Comparison of ENCODE assay signal across 8 cellular contexts in genomic region chr11:3866206-3866605, GRCh38. TPM values are rescaled to one million over a fixed set of nuclear protein-coding genes. Genes with fewer than 3 reads are reported as not detected.
DNase-seq lines count a peak whose midpoint lies in the region; ATAC-seq, FAIRE-seq and TF ChIP-seq lines count a peak whose summit lies in the region.

No MANE protein-coding gene starts in this region.

- TF ChIP-seq RAD21 in K562 (CRISPR knock-in tag; conservative IDR thresholded peaks at IDR 0.05 in 1 of 2, IDR thresholded peaks at IDR 0.05 in 1 of 2) = no peak

- no peaks in the 10 kb centered on the region for H3K9me1 ChIP-seq in K562 (ENCODE audit: control insufficient read depth, insufficient read depth, low read length)

- H2AFZ ChIP-seq in KMS-11 (ENCODE audit: low read depth) (no peak overlapping the region), K562 (ENCODE audit: low read depth, low read length) (no peak overlapping the region)

- H3K9me3 Mint-ChIP-seq in naive thymus-derived CD8-positive, alpha-beta T cell = no peaks in the 10 kb centered on the region

- TF ChIP-seq EP300 in K562 (IDR thresholded peaks at IDR 0.05; ENCODE audit: low read length) = peak; percentile 7; the same call in 1 of the 2 replicates

- no peaks in the 10 kb centered on the region for H3K9me3 ChIP-seq in K562 (replicated peaks; ENCODE audit: control insufficient read depth, insufficient read depth, low read depth, low read length)

- WGBS in K562 (ENCODE audit: insufficient coverage, low coverage, missing lambda C conversion rate) = 6% methylated on average over 4 of the region's 5 CpGs

- DNase-seq in GM12864 (ENCODE audit: low read depth) = peak; percentile 57
- DNase-seq in K562 (ENCODE audit: extremely low read depth in 1 of 4, low spot score in 3 of 4) = peak in 2 of 4 experiments; percentile 54 to 79
- DNase-seq in naive thymus-derived CD8-positive, alpha-beta T cell = no peak
- no peak for DNase-seq in nucleus accumbens (lab: John Stamatoyannopoulos, UW)
- no peak for DNase-seq in stimulated activated naive CD4-positive, alpha-beta T cell treated with Interleukin-2 at 50 U/mL for 16 hours (lab: John Stamatoyannopoulos, UW)
- DNase-seq in glomerular visceral epithelial cell (ENCODE audit: extremely low spot score) = no peak

- POLR2A ChIA-PET in K562 (lab: Yijun Ruan, JAX) = interaction anchor here (0.7 to 3.3 kb wide), 4 partner anchors 11 to 225 kb away, joined by 3 to 34 read pairs (median 6); partner anchors contain the start of gene STIM1
- POLR2A ChIA-PET in naive thymus-derived CD8-positive, alpha-beta T cell (lab: Charles Lee) = interaction anchor here (0.5 to 5.0 kb wide), 5 partner anchors 12 to 227 kb away, joined by 3 to 68 read pairs (median 4); partner anchors contain the start of gene STIM1

- CTCF ChIA-PET in K562 (lab: Yijun Ruan, JAX; ENCODE audit: low intra/inter-chr PET ratio) = no interaction called here

- H3K4me3 Mint-ChIP-seq in naive thymus-derived CD8-positive, alpha-beta T cell = peak overlapping the region; percentile 7 to 76 (median 68)

- H3K27ac Mint-ChIP-seq in naive thymus-derived CD8-positive, alpha-beta T cell = peak overlapping the region; percentile 84 to 95 (median 88)

- H3K4me3 ChIP-seq in GM12864 (ENCODE audit: low read depth, low read length) = no peak overlapping the region
- no peak overlapping the region for H3K4me3 ChIP-seq in KMS-11 (IDR thresholded peaks at IDR 0.05; ENCODE audit: insufficient read depth, low read depth, low read length)
- H3K4me3 ChIP-seq in K562 = no peak overlapping the region

- in situ Hi-C loops in K562 (cut with MboI) = no loop called here

- peaks cover 47 to 96% (median 94%) of the 10 kb centered on the region in 4 donors for H3K4me1 Mint-ChIP-seq in naive thymus-derived CD8-positive, alpha-beta T cell

- H4K20me1 ChIP-seq in KMS-11 (ENCODE audit: insufficient read depth) (no peaks in the 10 kb centered on the region), K562 (replicated peaks; ENCODE audit: control insufficient read depth, insufficient read depth, low read length) (no peaks in the 10 kb centered on the region)

- intact Hi-C loops in K562 (cut with micrococcal nuclease) = loop anchor here (2.0 kb wide), 1 partner anchor 19 kb away; no protein-coding TSS in a partner anchor

- H3K27me3 ChIP-seq in KMS-11 (ENCODE audit: insufficient read depth, low read depth) = no peaks in the 10 kb centered on the region
- no peaks in the 10 kb centered on the region for H3K27me3 ChIP-seq in K562 (ENCODE audit: control insufficient read depth in 2 of 2, insufficient read depth in 2 of 2, low read length in 2 of 2)

- no peak for FAIRE-seq in K562 (lab: Jason Lieb, UNC)

- H3K36me3 Mint-ChIP-seq in naive thymus-derived CD8-positive, alpha-beta T cell = peaks cover 0 to 2% (median 0%) of the 10 kb centered on the region in 3 donors

- H3K4me2 ChIP-seq in KMS-11 (peak overlapping the region; percentile 53), K562 (ENCODE audit: insufficient read depth, low read length) (peak overlapping the region; percentile 47; the same call in 1 of the 2 replicates)

- peak; percentile 80 for ATAC-seq in K562
- ATAC-seq in naive thymus-derived CD8-positive, alpha-beta T cell = peak in 1 of 2 donors; percentile 33
- ATAC-seq in GM18870 (IDR thresholded peaks at IDR 0.05; ENCODE audit: unreplicated experiment) = no peak

- H3K4me1 ChIP-seq in KMS-11 (ENCODE audit: low read depth, poor library complexity, severe bottlenecking) = peaks cover 92% of the 10 kb centered on the region
- H3K4me1 ChIP-seq in K562 (replicated peaks in 1 of 2; ENCODE audit: control insufficient read depth in 2 of 2, insufficient read depth in 2 of 2, low read length in 2 of 2) = peaks cover 36 to 74% of the 10 kb centered on the region in 2 experiments

- no peaks in the 10 kb centered on the region for H3K36me3 ChIP-seq in KMS-11 (ENCODE audit: insufficient read depth)
- H3K36me3 ChIP-seq in K562 (ENCODE audit: control insufficient read depth, insufficient read depth, low read length) = no peaks in the 10 kb centered on the region

- H3K79me2 ChIP-seq in KMS-11 (ENCODE audit: insufficient read depth, low read depth) (peaks cover 75% of the 10 kb centered on the region), K562 (ENCODE audit: control insufficient read depth, insufficient read depth, low read length) (peaks cover 94% of the 10 kb centered on the region)

- TF ChIP-seq CTCF in GM12864 (IDR thresholded peaks at IDR 0.05; ENCODE audit: low read depth, low read length, missing control alignments) = peak; percentile 15
- no peak for TF ChIP-seq CTCF in KMS-11 (conservative IDR thresholded peaks at IDR 0.05; ENCODE audit: low read depth, low read length)
- peak; percentile 25 to 38 (median 30); a peak in 3 of 6 replicates for TF ChIP-seq CTCF in K562 (IDR thresholded peaks at IDR 0.05 in 2 of 3, conservative IDR thresholded peaks at IDR 0.05 in 1 of 3; ENCODE audit: insufficient read depth in 2 of 3, low read depth in 1 of 3, low read length in 3 of 3)

- peak overlapping the region; percentile 56; the same call in 1 of the 2 replicates for H3K27ac ChIP-seq in KMS-11
- H3K27ac ChIP-seq in K562 (ENCODE audit: extremely low read depth, low read depth, low read length) = peak overlapping the region; percentile 77

- H3K27me3 Mint-ChIP-seq in naive thymus-derived CD8-positive, alpha-beta T cell = no peaks in the 10 kb centered on the region

- no TSS peak for BruUV-seq in K562 (replicated peaks; lab: Mats Ljungman, UMichigan)

- H3K9ac ChIP-seq in KMS-11 (no peak overlapping the region), K562 (ENCODE audit: insufficient read depth in 1 of 2, low read depth in 2 of 2, low read length in 2 of 2) (peak overlapping the region in 1 of 2 experiments; percentile 33; a peak in 3 of 4 replicates)

- TF ChIP-seq POLR2A in K562 (conservative IDR thresholded peaks at IDR 0.05) = no peak

RNA-seq across cellular contexts. Expression of gene STIM1, which starts 10.7 kb away (rescaled TPM):
- 148 and 250 TPM in 2 replicates for total RNA-seq in K562 (2011; cell fraction: chromatin; rRNA removed; ENCODE audit: low replicate concordance)
- 183 and 205 TPM in 2 replicates for total RNA-seq in K562 (2011; cell fraction: nucleolus; rRNA removed)
- total RNA-seq in K562 (2011; cell fraction: nucleoplasm; rRNA removed) = 147 and 198 TPM in 2 replicates
- total RNA-seq in K562 (2014; rRNA removed) (22.1 and 23.9 TPM in 2 replicates), K562 (2014; rRNA removed; fragmentation: Illumina TruSeq; extraction: Trizol) (25.8 and 28.2 TPM in 2 replicates), K562 (2015; rRNA removed; fragmentation: Illumina TruSeq; extraction: Trizol) (18.3 and 20.6 TPM in 2 replicates), K562 (2021) (50.4 and 50.5 TPM in 2 replicates)
- polyA plus RNA-seq in K562 (2011; rRNA removed) (30.2 and 42.1 TPM in 2 replicates), K562 (2014; fragmentation: Illumina TruSeq; extraction: Trizol) (38.8 and 39.1 TPM in 2 replicates), K562 (2014; fragmentation: Nextera tagmentation; extraction: Ambion mirVana) (1 to 10 TPM; 7.7 to 8.0 TPM), K562 (2014; rRNA removed) (22.5 and 24.7 TPM in 2 replicates)
- polyA plus RNA-seq in K562 (2011; cell fraction: cytosol; rRNA removed) = 32.2 and 32.4 TPM in 2 replicates
- 47.0 and 55.3 TPM in 2 replicates for polyA plus RNA-seq in K562 (2011; cell fraction: nucleus; rRNA removed)
- polyA plus RNA-seq in K562 (2012) = 55.9 and 67.3 TPM in 2 replicates
- 160 and 190 TPM in 2 replicates for polyA minus RNA-seq in K562 (2011; rRNA and poly(A)+ RNA removed)
- 46.1 and 63.4 TPM in 2 replicates for polyA minus RNA-seq in K562 (2011; cell fraction: cytosol; rRNA and poly(A)+ RNA removed)
- polyA minus RNA-seq in K562 (2011; cell fraction: nucleus; rRNA and poly(A)+ RNA removed) = 30.4 and 55.1 TPM in 2 replicates
- total RNA-seq in naive thymus-derived CD8-positive, alpha-beta T cell = 100 to 1,000 TPM in 1 of 2 experiments, 10 to 100 TPM in 1; 98.7 to 101 TPM
- polyA plus RNA-seq in naive thymus-derived CD8-positive, alpha-beta T cell = 10 to 100 TPM; 33.4 to 39.0 (median 38.9) TPM

RNA-seq across cellular contexts. Expression of gene RHOG, which starts 25.4 kb away (rescaled TPM):
- 27.7 and 100.0 TPM in 2 replicates for total RNA-seq in K562 (2011; cell fraction: chromatin; rRNA removed; ENCODE audit: low replicate concordance)
- total RNA-seq in K562 (2011; cell fraction: nucleolus; rRNA removed) = 89.7 and 100 TPM in 2 replicates
- 70.6 and 86.3 TPM in 2 replicates for total RNA-seq in K562 (2011; cell fraction: nucleoplasm; rRNA removed)
- total RNA-seq in K562 (2014; rRNA removed) (80.3 and 117 TPM in 2 replicates), K562 (2014; rRNA removed; fragmentation: Illumina TruSeq; extraction: Trizol) (34.7 and 43.6 TPM in 2 replicates), K562 (2015; rRNA removed; fragmentation: Illumina TruSeq; extraction: Trizol) (70.0 and 71.8 TPM in 2 replicates), K562 (2021) (157 and 162 TPM in 2 replicates)
- polyA plus RNA-seq in K562 (2011; rRNA removed) (112 and 121 TPM in 2 replicates), K562 (2014; fragmentation: Illumina TruSeq; extraction: Trizol) (153 and 223 TPM in 2 replicates), K562 (2014; fragmentation: Nextera tagmentation; extraction: Ambion mirVana) (10 to 100 TPM; 22.6 to 36.8 TPM), K562 (2014; rRNA removed) (134 and 159 TPM in 2 replicates)
- 199 and 423 TPM in 2 replicates for polyA plus RNA-seq in K562 (2011; cell fraction: cytosol; rRNA removed)
- polyA plus RNA-seq in K562 (2011; cell fraction: nucleus; rRNA removed) = 55.6 and 75.5 TPM in 2 replicates
- polyA plus RNA-seq in K562 (2012) = 177 and 217 TPM in 2 replicates
- polyA minus RNA-seq in K562 (2011; rRNA and poly(A)+ RNA removed) = 68.0 and 101 TPM in 2 replicates
- 169 and 173 TPM in 2 replicates for polyA minus RNA-seq in K562 (2011; cell fraction: cytosol; rRNA and poly(A)+ RNA removed)
- polyA minus RNA-seq in K562 (2011; cell fraction: nucleus; rRNA and poly(A)+ RNA removed) = 39.9 and 49.1 TPM in 2 replicates
- 10 to 100 TPM; 78.4 to 79.3 TPM for total RNA-seq in naive thymus-derived CD8-positive, alpha-beta T cell
- 100 to 1,000 TPM; 125 to 175 (median 144) TPM for polyA plus RNA-seq in naive thymus-derived CD8-positive, alpha-beta T cell

RNA-seq across cellular contexts. Expression of gene PGAP2, which starts 57.8 kb away (rescaled TPM):
- total RNA-seq in K562 (2011; cell fraction: chromatin; rRNA removed; ENCODE audit: low replicate concordance) = 52.9 and 128 TPM in 2 replicates
- 70.0 and 81.9 TPM in 2 replicates for total RNA-seq in K562 (2011; cell fraction: nucleolus; rRNA removed)
- 77.8 and 87.7 TPM in 2 replicates for total RNA-seq in K562 (2011; cell fraction: nucleoplasm; rRNA removed)
- total RNA-seq in K562 (2014; rRNA removed) = 17.9 and 26.9 TPM in 2 replicates
- total RNA-seq in K562 (2014; rRNA removed; fragmentation: Illumina TruSeq; extraction: Trizol) = 18.4 and 20.2 TPM in 2 replicates
- total RNA-seq in K562 (2015; rRNA removed; fragmentation: Illumina TruSeq; extraction: Trizol) = 20.6 and 22.7 TPM in 2 replicates
- total RNA-seq in K562 (2021) = 35.2 and 38.0 TPM in 2 replicates
- polyA plus RNA-seq in K562 (2011; rRNA removed) = 47.2 and 57.2 TPM in 2 replicates
- 61.2 and 89.0 TPM in 2 replicates for polyA plus RNA-seq in K562 (2011; cell fraction: cytosol; rRNA removed)
- polyA plus RNA-seq in K562 (2011; cell fraction: nucleus; rRNA removed) = 177 and 185 TPM in 2 replicates
- polyA plus RNA-seq in K562 (2012) = 38.5 and 43.9 TPM in 2 replicates
- polyA plus RNA-seq in K562 (2014; fragmentation: Illumina TruSeq; extraction: Trizol) = 46.4 and 49.7 TPM in 2 replicates
- polyA plus RNA-seq in K562 (2014; fragmentation: Nextera tagmentation; extraction: Ambion mirVana) = 10 to 100 TPM; 33.7 to 40.0 TPM
- 31.8 and 34.9 TPM in 2 replicates for polyA plus RNA-seq in K562 (2014; rRNA removed)
- polyA minus RNA-seq in K562 (2011; rRNA and poly(A)+ RNA removed) = 32.7 and 40.7 TPM in 2 replicates
- 16.9 and 30.9 TPM in 2 replicates for polyA minus RNA-seq in K562 (2011; cell fraction: cytosol; rRNA and poly(A)+ RNA removed)
- 18.3 and 23.0 TPM in 2 replicates for polyA minus RNA-seq in K562 (2011; cell fraction: nucleus; rRNA and poly(A)+ RNA removed)
- 10 to 100 TPM; 23.0 to 23.1 TPM for total RNA-seq in naive thymus-derived CD8-positive, alpha-beta T cell
- polyA plus RNA-seq in naive thymus-derived CD8-positive, alpha-beta T cell = 10 to 100 TPM; 13.6 to 24.2 (median 21.9) TPM
